ENCODE assay signal across 12 cellular contexts in genomic region chr3:50303038-50303815, GRCh38. TPM values are rescaled to one million over a fixed set of nuclear protein-coding genes. Genes with fewer than 3 reads are reported as not detected.
DNase-seq lines count a peak whose midpoint lies in the region; ATAC-seq, FAIRE-seq and TF ChIP-seq lines count a peak whose summit lies in the region.
"Had no signal": no experiment of that assay in that cellular context is flagged by ENCODE, and none has a peak within 500 bp of the region (broad histone marks: within the 10 kb centered on the region; RNA-seq: fewer than 3 reads in every experiment).

TSS of gene HYAL1 (minus strand) at chr3:50303574. CDS start at chr3:50302956, 618 bp downstream.

- H3K4me1 Mint-ChIP-seq in WTC11, result peaks cover 22% of the 10 kb centered on the region

- peak; percentile 57 for ATAC-seq in WTC11
- ATAC-seq in pancreas, result peak in 3 of 4 donors; percentile 3 to 27 (median 23)
- ATAC-seq in HG03432 (IDR thresholded peaks at IDR 0.05; ENCODE audit: unreplicated experiment), result no peak

- H3K9me3 Mint-ChIP-seq in WTC11, result peaks cover 10% of the 10 kb centered on the region; the same call in 1 of the 2 replicates
- H3K9me3 Mint-ChIP-seq: naive B cell had no signal

- H3K27me3 ChIP-seq in cardiac muscle cell (no peaks in the 10 kb centered on the region), pancreas (no peaks in the 10 kb centered on the region)

- 43 to 51% methylated on average over 13 of the region's 13 CpGs for WGBS in pancreas, 2 donors

- FAIRE-seq in pancreas (lab: Jason Lieb, UNC), result no peak
- FAIRE-seq: G401.6 had no signal

- no peaks in the 10 kb centered on the region for H3K36me3 ChIP-seq in cardiac muscle cell
- no peaks in the 10 kb centered on the region for H3K36me3 ChIP-seq in pancreas
- H3K36me3 ChIP-seq: HAP-1 had no signal

- H3K27me3 Mint-ChIP-seq in WTC11 (ENCODE audit: low read depth), result peaks cover 5% of the 10 kb centered on the region; the same call in 1 of the 2 replicates
- H3K27me3 Mint-ChIP-seq: naive B cell had no signal

- H3K4me3 Mint-ChIP-seq in WTC11, result peak within 1 kb of the TSS; percentile 20; the same call in 1 of the 2 replicates

- H3K4me3 ChIP-seq in GM12865 (ENCODE audit: low read depth, low read length) (no peak within 1 kb of the TSS), cardiac muscle cell (no peak within 1 kb of the TSS), pancreas (peak within 1 kb of the TSS in 2 of 4 donors; percentile 18 to 26)
- H3K4me3 ChIP-seq: HAP-1 had no signal

- intact Hi-C loops in pancreas (cut with DNase I), result no loop called here

- POLR2A ChIA-PET in WTC11 (lab: Charles Lee), result interaction anchor here (0.5 to 1.4 kb wide), 3 partner anchors 25 to 79 kb away, joined by 3 to 4 read pairs (median 3); partner anchors contain the start of gene TUSC2

- peak within 1 kb of the TSS; percentile 87 for H3K27ac Mint-ChIP-seq in WTC11

- in situ Hi-C loops in GM13976 (cut with MboI; ENCODE audit: low sequenced_read_pairs, unreplicated experiment), result no loop called here

- H3K27ac ChIP-seq in cardiac muscle cell (peak within 1 kb of the TSS; percentile 76), pancreas (peak within 1 kb of the TSS; percentile 58 to 78 (median 70))

- peaks cover 10% of the 10 kb centered on the region; the same call in 1 of the 2 replicates for H3K36me3 Mint-ChIP-seq in WTC11
- H3K36me3 Mint-ChIP-seq: naive B cell had no signal

- H3K4me1 ChIP-seq in cardiac muscle cell (ENCODE audit: low read depth), result peaks cover 15% of the 10 kb centered on the region
- H3K4me1 ChIP-seq in pancreas, result peaks cover 11 to 14% (median 11%) of the 10 kb centered on the region in 3 donors

- DNase-seq in GM12865 (ENCODE audit: low read depth) (peak; percentile 7), WTC11 (ENCODE audit: low spot score) (peak; percentile 91), cardiac muscle cell (ENCODE audit: low read depth in 1 of 2, low spot score in 1 of 2) (peak; percentile 36 to 60), pancreas (peak in 5 of 6 donors; percentile 58 to 88 (median 73)), NCI-H774 (lab: John Stamatoyannopoulos, UW) (no peak), GM13976 (ENCODE audit: low spot score) (no peak)
- DNase-seq in activated CD8-positive, alpha-beta memory T cell treated with anti-CD3 and anti-CD28 coated beads, Interleukin-2, amount 50 U/mL, for 4 hours, result no peak
- DNase-seq: naive B cell, NCI-H446 treated with DMSO at 0.1 percent for 48 hours had no signal

- H3K9me3 ChIP-seq in cardiac muscle cell (ENCODE audit: low read depth), result no peaks in the 10 kb centered on the region
- no peaks in the 10 kb centered on the region for H3K9me3 ChIP-seq in pancreas

- CTCF ChIA-PET in WTC11 (lab: Charles Lee), result interaction anchor here (0.6 to 5.9 kb wide), 19 partner anchors 12 to 760 kb away, joined by 3 to 95 read pairs (median 5); partner anchors contain the start of genes HYAL2, RASSF1 and TUSC2

- TF ChIP-seq CTCF in GM12865 (IDR thresholded peaks at IDR 0.05; ENCODE audit: insufficient read depth, low read depth, low read length, missing control alignments) (no peak), WTC11 (IDR thresholded peaks at IDR 0.05) (no peak), cardiac muscle cell (IDR thresholded peaks at IDR 0.05; ENCODE audit: low read depth, low read length) (peak; percentile 16), pancreas (IDR thresholded peaks at IDR 0.05) (no peak), GM13976 (IDR thresholded peaks at IDR 0.05; ENCODE audit: borderline replicate concordance, control extremely low read depth, extremely low read depth, insufficient read depth, missing control alignments) (no peak)

TF ChIP-seq in WTC11, 78 proteins besides CTCF, POLR2A, EP300 and RAD21:
- no peak for TF ChIP-seq TP53 (CRISPR knock-in tag; IDR thresholded peaks at IDR 0.05)
- peak; percentile 51; the same call in 1 of the 2 replicates for TF ChIP-seq SP1 (CRISPR knock-in tag; conservative IDR thresholded peaks at IDR 0.05)
- 0 out of 2 replicates have a peak, but pooled peaks have one; percentile 24 for TF ChIP-seq FOXP1 (CRISPR knock-in tag; IDR thresholded peaks at IDR 0.05; ENCODE audit: borderline replicate concordance)
- TF ChIP-seq ATF6 (CRISPR knock-in tag; IDR thresholded peaks at IDR 0.05), result no peak

RNA-seq across cellular contexts. Expression of gene HYAL1, which starts in this region (rescaled TPM):
- total RNA-seq in WTC11 (2021) (3.4 to 3.8 TPM (median 3.5 TPM) in 3 replicates), cardiac muscle cell (3.4 and 5.0 TPM in 2 replicates), pancreas (1 to 10 TPM; 3.1 to 7.1 (median 5.7) TPM)
- polyA plus RNA-seq in cardiac muscle cell (3.3 and 4.3 TPM in 2 replicates), pancreas (10 to 100 TPM in 1 of 2 donors, 1 to 10 TPM in 1; 8.2 to 11.7 TPM)

Comparison
In these comparisons a context has a peak if more than half of its experiments do, and no peak if none do; other contexts are left out.
1. DNase-seq: peak in GM12865 (single experiment), WTC11 (single experiment), cardiac muscle cell (2 of 2) and pancreas (5 of 6); none in NCI-H774 (single experiment), GM13976 (single experiment) and activated CD8-positive, alpha-beta memory T cell treated with anti-CD3 and anti-CD28 coated beads, Interleukin-2, amount 50 U/mL, for 4 hours (single experiment).